ENCODE assay signal across 17 cellular contexts in genomic region chr1:168585191-168585590, GRCh38. TPM values are rescaled to one million over a fixed set of nuclear protein-coding genes. Genes with fewer than 3 reads are reported as not detected.
A peak's percentile ranks its signal among the peaks of the same experiment; 100 is the strongest.
DNase-seq lines count a peak whose midpoint lies in the region; ATAC-seq, FAIRE-seq and TF ChIP-seq lines count a peak whose summit lies in the region.
"Had no signal": no experiment of that assay in that cellular context is flagged by ENCODE, and none has a peak within 500 bp of the region (broad histone marks: within the 10 kb centered on the region; RNA-seq: fewer than 3 reads in every experiment).

No MANE protein-coding gene starts in this region.

- WGBS in body of pancreas, 2 donors: 64 to 66% methylated on average over 3 of the region's 3 CpGs

- H3K27ac ChIP-seq in cingulate gyrus (ENCODE audit: low read depth, low read length) (peak overlapping the region; percentile 81), body of pancreas (no peak overlapping the region)
- H3K27ac ChIP-seq: prostate gland had no signal

- ATAC-seq in body of pancreas: no peak
- no peak for ATAC-seq in HG03432 (IDR thresholded peaks at IDR 0.05; ENCODE audit: unreplicated experiment)
- ATAC-seq: activated T-helper 17 cell treated with anti-CD3 and anti-CD28 coated beads, Interleukin-2, amount 50 U/mL, for 72 hours had no signal

- no peaks in the 10 kb centered on the region for H3K36me3 ChIP-seq in body of pancreas (replicated peaks in 1 of 2; ENCODE audit: insufficient read depth in 1 of 2, low read depth in 2 of 2)
- H3K36me3 ChIP-seq: prostate gland had no signal

- H3K27me3 ChIP-seq in body of pancreas: no peaks in the 10 kb centered on the region

- TF ChIP-seq POLR2A in body of pancreas (IDR thresholded peaks at IDR 0.05): no peak

- in situ Hi-C loops in Caki2 (cut with HindIII; ENCODE audit: low pct_unique_long_range_greater_than_20kb, low sequenced_read_pairs): no loop called here

- no peak for TF ChIP-seq CTCF in body of pancreas (IDR thresholded peaks at IDR 0.05)

- intact Hi-C loops in body of pancreas (cut with DNase I): no loop called here

- FAIRE-seq in RCC 7860 (lab: Jason Lieb, UNC): peak; percentile 74

- no peaks in the 10 kb centered on the region for H3K4me1 ChIP-seq in body of pancreas
- H3K4me1 ChIP-seq: prostate gland had no signal

- H3K4me3 ChIP-seq in body of pancreas: no peak overlapping the region
- H3K4me3 ChIP-seq: prostate gland had no signal

- no peaks in the 10 kb centered on the region for H3K9me3 ChIP-seq in body of pancreas
- H3K9me3 ChIP-seq: prostate gland had no signal

- peak; percentile 63 for DNase-seq in Caki2 (ENCODE audit: low read depth)
- DNase-seq in RCC 7860 (ENCODE audit: low spot score): peak; percentile 24
- peak; percentile 69 for DNase-seq in renal cortical epithelial cell (ENCODE audit: low read depth)
- no peak for DNase-seq in body of pancreas
- no peak for DNase-seq in T-helper 1 cell
- no peak for DNase-seq in NCI-H2081 (lab: John Stamatoyannopoulos, UW)
- DNase-seq: activated CD4-positive, alpha-beta T cell treated with anti-CD3 and anti-CD28 coated beads, Interleukin-2, amount 50 U/mL, for 1 hour; CD8-positive, alpha-beta memory T cell; central memory CD4-positive, alpha-beta T cell; NCI-H2029 treated with DMSO at 0.1 percent for 48 hours; NK-92 treated with Interleukin-12 subunit alpha and Interleukin-12 subunit beta, amount 100 ng/mL, for 24 hours; stimulated activated CD4-positive, alpha-beta T cell treated with anti-CD3 and anti-CD28 coated beads, Interleukin-2, amount 100 ng/mL, for 48 hours; stimulated activated naive B cell treated with anti-CD40 and anti-IgM and Interleukin-4, amounts not matched to agents 10 μg/mL and 1 μg/mL and 100 μg/mL, for 72 hours had no signal

RNA-seq across cellular contexts. Expression of gene XCL1, which starts 8.8 kb away (rescaled TPM):
- total RNA-seq in Caki2 (2014; rRNA removed; shearing (Covaris generic); ENCODE audit: low replicate concordance): not detected in 2 replicates
- total RNA-seq in renal cortical epithelial cell (not detected in 2 replicates), body of pancreas (not detected)
- total RNA-seq: prostate gland had no signal

RNA-seq across cellular contexts. Expression of gene XCL2, which starts 41.4 kb away (rescaled TPM):
- total RNA-seq in Caki2 (2014; rRNA removed; shearing (Covaris generic); ENCODE audit: low replicate concordance): not detected in 2 replicates
- not detected in 2 replicates for total RNA-seq in renal cortical epithelial cell
- total RNA-seq in body of pancreas: not detected
- total RNA-seq: activated T-helper 17 cell treated with anti-CD3 and anti-CD28 coated beads, Interleukin-2, amount 50 U/mL, for 72 hours; prostate gland had no signal

Comparison
In these comparisons a context has a peak if more than half of its experiments do, and no peak if none do; other contexts are left out.
1. DNase-seq: peak in Caki2 (single experiment), RCC 7860 (single experiment) and renal cortical epithelial cell (single experiment); none in body of pancreas (0 of 4), T-helper 1 cell (0 of 5) and NCI-H2081 (0 of 2).